In the genomic region with DNA sequence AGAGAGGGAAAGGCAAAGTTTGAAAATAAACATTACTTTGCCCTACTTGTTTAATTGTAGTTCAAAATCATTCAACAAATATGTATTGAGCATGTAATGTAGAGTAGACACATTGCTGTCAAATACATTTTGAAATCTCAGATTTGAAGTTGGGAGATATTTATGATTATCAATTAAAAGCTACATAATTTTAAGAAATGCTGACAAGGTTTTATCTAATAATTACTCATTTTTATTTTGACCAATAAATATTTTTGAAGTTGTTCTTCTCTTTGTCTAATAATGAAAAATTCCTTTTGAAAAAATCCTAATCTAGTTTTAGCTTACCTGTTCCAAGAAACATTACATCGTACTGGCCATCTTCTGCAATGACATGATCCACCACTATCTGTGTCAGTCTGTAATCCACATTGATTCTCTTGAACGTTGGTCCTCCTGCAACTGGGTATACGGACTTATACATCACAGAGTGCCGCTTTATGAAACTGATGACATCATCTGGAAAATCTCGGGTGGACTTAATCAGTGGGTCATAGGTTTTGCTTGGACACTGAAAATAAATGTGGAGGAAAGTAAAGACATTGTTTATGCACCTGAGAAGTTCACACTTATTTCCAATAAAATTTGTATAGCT, we compare ENCODE assay signal across 1 cellular context.
TF ChIP-seq lines count a peak whose summit lies in the region.

No MANE protein-coding gene starts in this region.

TF ChIP-seq in K562, 482 proteins besides CTCF, POLR2A, EP300 and RAD21 (continued from another document):
- 0 out of 2 replicates have a peak, but pooled peaks have one; percentile 19 for TF ChIP-seq ATF3 (IDR thresholded peaks at IDR 0.05)
- no peak for TF ChIP-seq ATF3 (CRISPR knock-in tag; conservative IDR thresholded peaks at IDR 0.05)
- TF ChIP-seq TRIM28 (IDR thresholded peaks at IDR 0.05), result no peak
